15 cellular contexts compared by ENCODE assay signal in the genomic region with DNA sequence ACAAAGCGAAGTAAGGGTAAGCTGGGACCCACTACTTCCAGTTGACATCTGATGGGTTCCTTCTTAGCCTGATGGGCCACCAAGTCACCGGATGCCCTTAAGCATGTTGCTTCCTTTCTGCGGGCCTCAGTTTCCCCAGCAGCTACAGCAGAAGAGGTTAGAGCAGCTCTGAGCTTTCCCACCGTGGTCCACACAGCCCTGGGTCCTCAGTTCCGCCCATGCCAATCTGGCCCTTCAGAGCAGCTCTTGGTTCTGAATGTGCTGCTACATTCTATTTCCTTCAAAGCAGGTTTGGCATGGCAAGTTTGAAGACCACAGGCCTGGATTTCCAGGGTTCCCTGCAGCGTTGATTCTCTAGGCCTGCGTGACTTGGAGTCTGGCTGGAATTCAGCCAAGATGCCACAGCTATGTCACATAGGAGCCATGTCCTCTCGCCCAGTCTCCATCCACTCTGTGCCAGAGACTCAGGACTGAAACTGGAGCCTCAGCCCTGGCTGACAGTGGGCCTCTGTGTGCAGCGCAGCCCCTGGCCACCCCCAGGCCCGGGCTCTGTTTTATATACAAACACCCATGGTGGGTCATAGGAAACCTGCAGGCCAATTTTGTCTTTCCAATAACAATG.
DNase-seq lines count a peak whose midpoint lies in the region; ATAC-seq, FAIRE-seq and TF ChIP-seq lines count a peak whose summit lies in the region.
"Had no signal": no experiment of that assay in that cellular context is flagged by ENCODE, and none has a peak within 500 bp of the region (broad histone marks: within the 10 kb centered on the region; RNA-seq: fewer than 3 reads in every experiment).

No MANE protein-coding gene starts in this region.

- DNase-seq in DMS 273 (lab: John Stamatoyannopoulos, UW; ENCODE audit: unreplicated experiment) (peak; percentile 16), DMS 273 treated with DMSO at 0.1 percent for 48 hours (lab: John Stamatoyannopoulos, UW) (no peak), NCI-H69 (lab: John Stamatoyannopoulos, UW) (peak; percentile 8), globus pallidus (ENCODE audit: low spot score) (peak; percentile 36), small intestine (peak; percentile 40)
- DNase-seq: activated CD4-positive, alpha-beta T cell treated with anti-CD3 and anti-CD28 coated beads for 36 hours; amniotic stem cell; Caco-2; NCI-H2171 treated with DMSO at 0.1 percent for 48 hours had no signal

- no peaks in the 10 kb centered on the region for H3K9me3 ChIP-seq in small intestine (ENCODE audit: control insufficient read depth, low read depth)
- H3K9me3 ChIP-seq: Caco-2, right lobe of liver had no signal

- H3K4me1 ChIP-seq in small intestine (ENCODE audit: control insufficient read depth in 2 of 2, insufficient read depth in 1 of 2, low read depth in 1 of 2, low read length in 1 of 2) = peaks cover 0 to 5% of the 10 kb centered on the region in 2 donors

- no peaks in the 10 kb centered on the region for H3K27me3 ChIP-seq in small intestine (ENCODE audit: control insufficient read depth in 2 of 2, insufficient read depth in 2 of 2, low read length in 2 of 2)
- H3K27me3 ChIP-seq: right lobe of liver had no signal

- FAIRE-seq in small intestine (lab: Jason Lieb, UNC) = no peak

- no peak overlapping the region for H3K27ac ChIP-seq in small intestine (ENCODE audit: low read depth in 1 of 2, low read length in 1 of 2)
- H3K27ac ChIP-seq: 22Rv1, KMS-11, right lobe of liver had no signal

- no peak for TF ChIP-seq POLR2A in GM18505 (IDR thresholded peaks at IDR 0.05; ENCODE audit: borderline replicate concordance, extremely low read depth, insufficient read depth, insufficient read length)

- no peaks in the 10 kb centered on the region for H3K36me3 ChIP-seq in small intestine (ENCODE audit: control insufficient read depth in 2 of 2, insufficient read depth in 2 of 2, low read length in 2 of 2)
- H3K36me3 ChIP-seq: right lobe of liver had no signal

- WGBS in small intestine, 3 donors = 81 to 84% (median 81%) methylated on average over 10 of the region's 10 CpGs

- H3K4me3 ChIP-seq in small intestine (ENCODE audit: low read depth in 1 of 2, low read length in 2 of 2) = no peak overlapping the region
- H3K4me3 ChIP-seq: right lobe of liver had no signal

- no peak for ATAC-seq in GM18505 (IDR thresholded peaks at IDR 0.05; ENCODE audit: unreplicated experiment)
- no peak for ATAC-seq in HG02870 (IDR thresholded peaks at IDR 0.05; ENCODE audit: unreplicated experiment)
- ATAC-seq in GM19395 (IDR thresholded peaks at IDR 0.05; ENCODE audit: unreplicated experiment) = no peak
- ATAC-seq: activated CD4-positive, alpha-beta T cell treated with anti-CD3 and anti-CD28 coated beads for 36 hours had no signal
